ENCODE assay signal across 8 cellular contexts in genomic region chr10:133438711-133439273, GRCh38. TPM values are rescaled to one million over a fixed set of nuclear protein-coding genes. Genes with fewer than 3 reads are reported as not detected.
DNase-seq lines count a peak whose midpoint lies in the region; ATAC-seq and TF ChIP-seq lines count a peak whose summit lies in the region.

No MANE protein-coding gene starts in this region.

- H3K27me3 ChIP-seq in esophagus squamous epithelium, result no peaks in the 10 kb centered on the region

- TF ChIP-seq POLR2A in esophagus squamous epithelium (IDR thresholded peaks at IDR 0.05), result no peak

- no peak for ATAC-seq in WTC11
- ATAC-seq in natural killer cell, result peak in 1 of 3 donors; percentile 42
- no peak for ATAC-seq in HG03196 (IDR thresholded peaks at IDR 0.05; ENCODE audit: unreplicated experiment)

- H3K4me3 ChIP-seq in esophagus squamous epithelium, result no peak overlapping the region

- no peaks in the 10 kb centered on the region for H3K36me3 Mint-ChIP-seq in activated CD4-positive, alpha-beta memory T cell treated with anti-CD3 and anti-CD28 coated beads, Interleukin-2, amount 10 ng/mL, durations not matched to agents 7 days and 5 days (ENCODE audit: low read depth)
- no peaks in the 10 kb centered on the region for H3K36me3 Mint-ChIP-seq in activated CD4-positive, alpha-beta memory T cell treated with anti-CD3 and anti-CD28 coated beads for 36 hours
- H3K36me3 Mint-ChIP-seq in WTC11 (peaks cover 50% of the 10 kb centered on the region), natural killer cell (no peaks in the 10 kb centered on the region)

- H3K27ac Mint-ChIP-seq in activated CD4-positive, alpha-beta memory T cell treated with anti-CD3 and anti-CD28 coated beads, Interleukin-2, amount 10 ng/mL, durations not matched to agents 7 days and 5 days, result no peak overlapping the region
- no peak overlapping the region for H3K27ac Mint-ChIP-seq in activated CD4-positive, alpha-beta memory T cell treated with anti-CD3 and anti-CD28 coated beads for 36 hours
- no peak overlapping the region for H3K27ac Mint-ChIP-seq in WTC11
- H3K27ac Mint-ChIP-seq in natural killer cell, result no peak overlapping the region

- no peak overlapping the region for H3K27ac ChIP-seq in esophagus squamous epithelium

- 72 to 80% methylated on average over 9 to 10 of the region's 11 CpGs for WGBS in esophagus squamous epithelium, 2 donors

- peaks cover 6% of the 10 kb centered on the region for H3K27me3 Mint-ChIP-seq in activated CD4-positive, alpha-beta memory T cell treated with anti-CD3 and anti-CD28 coated beads, Interleukin-2, amount 10 ng/mL, durations not matched to agents 7 days and 5 days
- no peaks in the 10 kb centered on the region for H3K27me3 Mint-ChIP-seq in activated CD4-positive, alpha-beta memory T cell treated with anti-CD3 and anti-CD28 coated beads for 36 hours
- H3K27me3 Mint-ChIP-seq in WTC11 (ENCODE audit: low read depth) (peaks cover 11% of the 10 kb centered on the region), natural killer cell (ENCODE audit: low read depth in 2 of 2) (no peaks in the 10 kb centered on the region)

- DNase-seq in activated CD4-positive, alpha-beta memory T cell treated with anti-CD3 and anti-CD28 coated beads, Interleukin-2, amount 10 ng/mL, durations not matched to agents 7 days and 5 days, result peak; percentile 41
- no peak for DNase-seq in activated CD4-positive, alpha-beta memory T cell treated with anti-CD3 and anti-CD28 coated beads for 36 hours
- peak; percentile 19 for DNase-seq in HT-29 (ENCODE audit: low spot score)
- DNase-seq in WTC11 (ENCODE audit: low spot score), result no peak
- peak; percentile 14 for DNase-seq in natural killer cell
- DNase-seq in retina, result no peak
- no peak for DNase-seq in esophagus squamous epithelium (lab: John Stamatoyannopoulos, UW)

- CTCF ChIA-PET in activated CD4-positive, alpha-beta memory T cell treated with anti-CD3 and anti-CD28 coated beads, Interleukin-2, amount 10 ng/mL, durations not matched to agents 7 days and 5 days (lab: Charles Lee), result interaction anchor here (0.7 to 3.1 kb wide), 22 partner anchors 12 to 181 kb away, joined by 3 to 35 read pairs (median 4); partner anchors contain the start of gene SCART1
- CTCF ChIA-PET in activated CD4-positive, alpha-beta memory T cell treated with anti-CD3 and anti-CD28 coated beads for 36 hours (lab: Charles Lee), result interaction anchor here (0.6 to 3.3 kb wide), 33 partner anchors 11 to 293 kb away, joined by 3 to 45 read pairs (median 5); partner anchors contain the start of gene SCART1
- CTCF ChIA-PET in WTC11 (lab: Charles Lee), result interaction anchor here (0.6 kb wide), 1 partner anchor 114 kb away, joined by 3 read pairs; no protein-coding TSS in a partner anchor

- no peak overlapping the region for H3K4me3 Mint-ChIP-seq in activated CD4-positive, alpha-beta memory T cell treated with anti-CD3 and anti-CD28 coated beads, Interleukin-2, amount 10 ng/mL, durations not matched to agents 7 days and 5 days
- no peak overlapping the region for H3K4me3 Mint-ChIP-seq in activated CD4-positive, alpha-beta memory T cell treated with anti-CD3 and anti-CD28 coated beads for 36 hours
- H3K4me3 Mint-ChIP-seq in WTC11, result no peak overlapping the region
- H3K4me3 Mint-ChIP-seq in natural killer cell, result no peak overlapping the region

- TF ChIP-seq CTCF in WTC11 (IDR thresholded peaks at IDR 0.05) (no peak), natural killer cell (IDR thresholded peaks at IDR 0.05) (peak; percentile 27), esophagus squamous epithelium (IDR thresholded peaks at IDR 0.05) (peak in 1 of 6 experiments; percentile 41)

- intact Hi-C loops in activated CD4-positive, alpha-beta memory T cell treated with anti-CD3 and anti-CD28 coated beads for 36 hours (cut with micrococcal nuclease), result no loop called here
- intact Hi-C loops in natural killer cell (cut with micrococcal nuclease), result no loop called here
- intact Hi-C loops in esophagus squamous epithelium (cut with DNase I), result no loop called here

- H3K9me3 ChIP-seq in esophagus squamous epithelium, result no peaks in the 10 kb centered on the region

- no peaks in the 10 kb centered on the region for H3K4me1 ChIP-seq in esophagus squamous epithelium

- no peaks in the 10 kb centered on the region for H3K36me3 ChIP-seq in esophagus squamous epithelium

- no peaks in the 10 kb centered on the region for H3K9me3 Mint-ChIP-seq in activated CD4-positive, alpha-beta memory T cell treated with anti-CD3 and anti-CD28 coated beads, Interleukin-2, amount 10 ng/mL, durations not matched to agents 7 days and 5 days
- no peaks in the 10 kb centered on the region for H3K9me3 Mint-ChIP-seq in activated CD4-positive, alpha-beta memory T cell treated with anti-CD3 and anti-CD28 coated beads for 36 hours
- H3K9me3 Mint-ChIP-seq in WTC11 (peaks cover 64% of the 10 kb centered on the region), natural killer cell (peaks cover 0 to 2% of the 10 kb centered on the region in 2 donors)

- POLR2A ChIA-PET in activated CD4-positive, alpha-beta memory T cell treated with anti-CD3 and anti-CD28 coated beads, Interleukin-2, amount 10 ng/mL, durations not matched to agents 7 days and 5 days (lab: Charles Lee), result interaction anchor here (1.1 kb wide), 1 partner anchor 58 kb away, joined by 5 read pairs; no protein-coding TSS in a partner anchor
- POLR2A ChIA-PET in activated CD4-positive, alpha-beta memory T cell treated with anti-CD3 and anti-CD28 coated beads for 36 hours (lab: Charles Lee), result no interaction called here
- POLR2A ChIA-PET in WTC11 (lab: Charles Lee), result no interaction called here

- H3K4me1 Mint-ChIP-seq in activated CD4-positive, alpha-beta memory T cell treated with anti-CD3 and anti-CD28 coated beads, Interleukin-2, amount 10 ng/mL, durations not matched to agents 7 days and 5 days, result peaks cover 41% of the 10 kb centered on the region
- peaks cover 31% of the 10 kb centered on the region for H3K4me1 Mint-ChIP-seq in activated CD4-positive, alpha-beta memory T cell treated with anti-CD3 and anti-CD28 coated beads for 36 hours (ENCODE audit: low read depth)
- no peaks in the 10 kb centered on the region for H3K4me1 Mint-ChIP-seq in WTC11
- H3K4me1 Mint-ChIP-seq in natural killer cell, result peaks cover 23 to 41% of the 10 kb centered on the region in 2 donors

TF ChIP-seq in WTC11, 78 proteins besides CTCF, POLR2A, EP300 and RAD21 (continues in another document):
- TF ChIP-seq USF2 (CRISPR knock-in tag; IDR thresholded peaks at IDR 0.05) (peak; percentile 49; the same call in 1 of the 2 replicates), ZNF396 (CRISPR knock-in tag; IDR thresholded peaks at IDR 0.05; ENCODE audit: borderline replicate concordance) (no peak), NFATC4 (CRISPR knock-in tag; IDR thresholded peaks at IDR 0.05) (no peak), SOX15 (CRISPR knock-in tag; IDR thresholded peaks at IDR 0.05) (no peak), MAX (CRISPR knock-in tag; IDR thresholded peaks at IDR 0.05) (no peak)

RNA-seq across cellular contexts. Expression of gene SPRN, which starts 14.4 kb away (rescaled TPM):
- not detected for total RNA-seq in activated CD4-positive, alpha-beta memory T cell treated with anti-CD3 and anti-CD28 coated beads, Interleukin-2, amount 10 ng/mL, durations not matched to agents 7 days and 5 days
- not detected for total RNA-seq in activated CD4-positive, alpha-beta memory T cell treated with anti-CD3 and anti-CD28 coated beads for 36 hours
- total RNA-seq in HT-29 (2014; rRNA removed; shearing (Covaris generic)), result not detected in 2 replicates
- total RNA-seq in WTC11 (2021) (0.27 to 0.59 TPM (median 0.32 TPM) in 3 replicates), natural killer cell (not detected), esophagus squamous epithelium (not detected)

RNA-seq across cellular contexts. Expression of gene SCART1, which starts 15.0 kb away (rescaled TPM):
- total RNA-seq in activated CD4-positive, alpha-beta memory T cell treated with anti-CD3 and anti-CD28 coated beads, Interleukin-2, amount 10 ng/mL, durations not matched to agents 7 days and 5 days, result 10 to 100 TPM; 15.3 to 15.4 TPM
- 1 to 10 TPM; 5.4 to 6.2 TPM for total RNA-seq in activated CD4-positive, alpha-beta memory T cell treated with anti-CD3 and anti-CD28 coated beads for 36 hours
- 0.68 and 2.2 TPM in 2 replicates for total RNA-seq in HT-29 (2014; rRNA removed; shearing (Covaris generic))
- total RNA-seq in WTC11 (2021) (0.57 to 1.2 TPM (median 1.1 TPM) in 3 replicates), natural killer cell (10 to 100 TPM in 1 of 3 donors, 1 to 10 TPM in 2; 8.6 to 13.8 (median 9.9) TPM), esophagus squamous epithelium (1 to 10 TPM in 1 of 4 donors, under 1 TPM in 3; 0.06 to 2.5 (median 0.35) TPM)

RNA-seq across cellular contexts. Expression of gene MTG1, which starts 44.8 kb away (rescaled TPM):
- 10 to 100 TPM; 41.7 to 42.2 TPM for total RNA-seq in activated CD4-positive, alpha-beta memory T cell treated with anti-CD3 and anti-CD28 coated beads, Interleukin-2, amount 10 ng/mL, durations not matched to agents 7 days and 5 days
- total RNA-seq in activated CD4-positive, alpha-beta memory T cell treated with anti-CD3 and anti-CD28 coated beads for 36 hours, result 10 to 100 TPM; 33.9 to 40.3 TPM
- total RNA-seq in HT-29 (2014; rRNA removed; shearing (Covaris generic)), result 44.3 and 56.9 TPM in 2 replicates
- total RNA-seq in WTC11 (2021) (51.8 to 63.0 TPM (median 53.0 TPM) in 3 replicates), natural killer cell (10 to 100 TPM; 64.3 to 76.3 (median 67.1) TPM), esophagus squamous epithelium (10 to 100 TPM; 24.6 to 32.8 (median 27.1) TPM)

RNA-seq across cellular contexts. Expression of gene PAOX, which starts 59.7 kb away (rescaled TPM):
- 1 to 10 TPM; 5.9 to 7.8 TPM for total RNA-seq in activated CD4-positive, alpha-beta memory T cell treated with anti-CD3 and anti-CD28 coated beads, Interleukin-2, amount 10 ng/mL, durations not matched to agents 7 days and 5 days
- total RNA-seq in activated CD4-positive, alpha-beta memory T cell treated with anti-CD3 and anti-CD28 coated beads for 36 hours, result 1 to 10 TPM; 8.8 to 9.6 TPM
- total RNA-seq in HT-29 (2014; rRNA removed; shearing (Covaris generic)), result 4.7 and 5.6 TPM in 2 replicates
- total RNA-seq in WTC11 (2021) (3.6 to 5.6 TPM (median 5.2 TPM) in 3 replicates), natural killer cell (1 to 10 TPM; 4.2 to 5.8 (median 5.5) TPM), esophagus squamous epithelium (10 to 100 TPM; 11.5 to 16.6 (median 15.9) TPM)

Comparison
In these comparisons a context has a peak if more than half of its experiments do, and no peak if none do; other contexts are left out.
1. DNase-seq: peak in activated CD4-positive, alpha-beta memory T cell treated with anti-CD3 and anti-CD28 coated beads, Interleukin-2, amount 10 ng/mL, durations not matched to agents 7 days and 5 days (single experiment), HT-29 (single experiment) and natural killer cell (single experiment); none in activated CD4-positive, alpha-beta memory T cell treated with anti-CD3 and anti-CD28 coated beads for 36 hours (single experiment), WTC11 (single experiment), retina (single experiment) and esophagus squamous epithelium (single experiment).